ENCODE assay signal across 7 cellular contexts in genomic region chr19:21141006-21141405, GRCh38. TPM values are rescaled to one million over a fixed set of nuclear protein-coding genes. Genes with fewer than 3 reads are reported as not detected.
A peak's percentile ranks its signal among the peaks of the same experiment; 100 is the strongest.
DNase-seq lines count a peak whose midpoint lies in the region; ATAC-seq, FAIRE-seq and TF ChIP-seq lines count a peak whose summit lies in the region.
"Not testable (repeated sequence)": the region's sequence is repeated elsewhere in the genome, so short reads cannot be mapped to it uniquely, and the experiment has no call there.

No MANE protein-coding gene starts in this region.

- H3K9me1 ChIP-seq in K562 (ENCODE audit: control insufficient read depth, insufficient read depth, low read length), result not testable (repeated sequence)

- not testable (repeated sequence) for H3K27me3 ChIP-seq in CD4-positive, alpha-beta T cell (ENCODE audit: control insufficient read depth, insufficient read depth, low read length); Panc1 (ENCODE audit: control insufficient read depth, insufficient read depth, low read length); K562 (ENCODE audit: control insufficient read depth in 2 of 2, insufficient read depth in 2 of 2, low read length in 2 of 2); neural progenitor cell

- BruUV-seq in Panc1 (replicated peaks; lab: Mats Ljungman, UMichigan); K562 (replicated peaks; lab: Mats Ljungman, UMichigan): not testable (repeated sequence)

- intact Hi-C loops in CD4-positive, alpha-beta T cell (cut with DNase I, micrococcal nuclease), result loop anchor here (2.0 to 10.0 kb wide), 8 partner anchors 58 to 714 kb away; partner anchors contain the start of genes ZNF430 (in 2 of the 2), ZNF493 (in 1 of the 2), ZNF66 (in 1 of the 2) and ZNF714 (in 1 of the 2)
- intact Hi-C loops in Panc1 (cut with micrococcal nuclease; ENCODE audit: unreplicated experiment), result not testable (repeated sequence)
- intact Hi-C loops in activated B cell treated with CpG ODN at 0.5 μM for 24 hours (cut with micrococcal nuclease) (loop anchor here (1.0 to 10.0 kb wide), 12 partner anchors 58 to 716 kb away; partner anchors contain the start of genes ZNF100, ZNF43, ZNF430 and ZNF493), K562 (cut with micrococcal nuclease) (loop anchor here (5.0 kb wide), 2 partner anchors 59 to 119 kb away; partner anchors contain the start of genes ZNF430 and ZNF714)

- not testable (repeated sequence) for DNase-seq in CD4-positive, alpha-beta T cell; Panc1 (ENCODE audit: low read depth, low spot score); activated B cell treated with CpG ODN at 0.5 μM for 24 hours; neural progenitor cell (ENCODE audit: low spot score)
- DNase-seq in K562 (ENCODE audit: extremely low read depth in 1 of 4, low spot score in 3 of 4) (peak; percentile 29 to 67 (median 36)), inferior parietal cortex (ENCODE audit: extremely low spot score) (peak; percentile 6)

- 10% methylated on average over 1 of the region's 1 CpG for WGBS in K562 (ENCODE audit: insufficient coverage, low coverage, missing lambda C conversion rate)

- in situ Hi-C loops in Panc1 (cut with HindIII; ENCODE audit: low pct_unique_long_range_greater_than_20kb, low sequenced_read_pairs); K562 (cut with MboI): not testable (repeated sequence)

- peak overlapping the region; percentile 29; the same call in 1 of the 2 replicates for H3K4me2 ChIP-seq in K562 (ENCODE audit: insufficient read depth, low read length)
- H3K4me2 ChIP-seq in neural progenitor cell, result not testable (repeated sequence)

- H3K36me3 Mint-ChIP-seq in CD4-positive, alpha-beta T cell (ENCODE audit: low read depth), result peaks cover 41% of the 10 kb centered on the region
- H3K36me3 Mint-ChIP-seq in IgD-negative memory B cell, result not testable (repeated sequence)
- H3K36me3 Mint-ChIP-seq in activated B cell treated with CpG ODN at 0.5 μM for 24 hours (ENCODE audit: low read depth), result peaks cover 34% of the 10 kb centered on the region
- H3K36me3 Mint-ChIP-seq in neural progenitor cell, result peaks cover 36% of the 10 kb centered on the region

- peak overlapping the region; percentile 30 for H3K4me3 Mint-ChIP-seq in CD4-positive, alpha-beta T cell
- H3K4me3 Mint-ChIP-seq in IgD-negative memory B cell (peak overlapping the region in 3 of 4 donors; percentile 5 to 44 (median 12)), activated B cell treated with CpG ODN at 0.5 μM for 24 hours (peak overlapping the region; percentile 38), neural progenitor cell (peak overlapping the region; percentile 52)

- H3K9ac ChIP-seq in K562 (ENCODE audit: insufficient read depth in 1 of 2, low read depth in 2 of 2, low read length in 2 of 2), result peak overlapping the region in 1 of 2 experiments; percentile 88; a peak in 2 of 4 replicates
- H3K9ac ChIP-seq in neural progenitor cell, result not testable (repeated sequence)

- not testable (repeated sequence) for H3K36me3 ChIP-seq in Panc1 (ENCODE audit: control insufficient read depth, insufficient read depth, low read length)
- peaks cover 28% of the 10 kb centered on the region; the same call in 2 of the 3 replicates for H3K36me3 ChIP-seq in K562 (ENCODE audit: control insufficient read depth, insufficient read depth, low read length)
- H3K36me3 ChIP-seq in neural progenitor cell, result peaks cover 28% of the 10 kb centered on the region

- not testable (repeated sequence) for H3K4me3 ChIP-seq in Panc1 (ENCODE audit: low read depth in 2 of 2, low read length in 2 of 2); K562; neural progenitor cell

- not testable (repeated sequence) for H3K27ac ChIP-seq in CD4-positive, alpha-beta T cell (ENCODE audit: low read depth, low read length); neural progenitor cell
- H3K27ac ChIP-seq in Panc1 (ENCODE audit: low read length) (0 out of 2 replicates have a peak overlapping the region, but pooled peaks have one; percentile 12), K562 (ENCODE audit: extremely low read depth, low read depth, low read length) (peak overlapping the region; percentile 88; the same call in 2 of the 3 replicates)

- peaks cover 39% of the 10 kb centered on the region for H3K4me1 Mint-ChIP-seq in CD4-positive, alpha-beta T cell (ENCODE audit: low read depth)
- H3K4me1 Mint-ChIP-seq in IgD-negative memory B cell (peaks cover 16 to 26% (median 22%) of the 10 kb centered on the region in 3 donors), activated B cell treated with CpG ODN at 0.5 μM for 24 hours (peaks cover 29% of the 10 kb centered on the region)
- H3K4me1 Mint-ChIP-seq in neural progenitor cell, result not testable (repeated sequence)

- POLR2A ChIA-PET in CD4-positive, alpha-beta T cell (lab: Charles Lee), result interaction anchor here (1.1 to 2.2 kb wide), 12 partner anchors 114 to 974 kb away, joined by 3 to 23 read pairs (median 10); partner anchors contain the start of genes ZNF429, ZNF43, ZNF430 and ZNF486
- POLR2A ChIA-PET in Panc1 (lab: Charles Lee), result not testable (repeated sequence)
- POLR2A ChIA-PET in activated B cell treated with CpG ODN at 0.5 μM for 24 hours (lab: Charles Lee), result interaction anchor here (1.0 to 2.4 kb wide), 11 partner anchors 59 to 1102 kb away, joined by 3 to 15 read pairs (median 11); partner anchors contain the start of genes ZNF429, ZNF430, ZNF66 and ZNF682
- POLR2A ChIA-PET in K562 (lab: Yijun Ruan, JAX), result interaction anchor here (0.6 to 2.6 kb wide), 9 partner anchors 8 to 655 kb away, joined by 3 to 15 read pairs (median 3); partner anchors contain the start of gene ZNF100

- H3K9me3 Mint-ChIP-seq in CD4-positive, alpha-beta T cell; IgD-negative memory B cell; activated B cell treated with CpG ODN at 0.5 μM for 24 hours: not testable (repeated sequence)
- H3K9me3 Mint-ChIP-seq in neural progenitor cell, result peaks cover 32% of the 10 kb centered on the region

- not testable (repeated sequence) for TF ChIP-seq CTCF in CD4-positive, alpha-beta T cell (IDR thresholded peaks at IDR 0.05); Panc1 (IDR thresholded peaks at IDR 0.05); activated B cell treated with CpG ODN at 0.5 μM for 24 hours (IDR thresholded peaks at IDR 0.05); K562 (IDR thresholded peaks at IDR 0.05 in 2 of 3, conservative IDR thresholded peaks at IDR 0.05 in 1 of 3; ENCODE audit: insufficient read depth in 2 of 3, low read depth in 1 of 3, low read length in 3 of 3); neural progenitor cell (IDR thresholded peaks at IDR 0.05)

- peak; percentile 22; the same call in 1 of the 2 replicates for TF ChIP-seq EP300 in K562 (IDR thresholded peaks at IDR 0.05; ENCODE audit: low read length)

- H3K79me2 ChIP-seq in K562 (ENCODE audit: control insufficient read depth, insufficient read depth, low read length), result peaks cover 35% of the 10 kb centered on the region
- H3K79me2 ChIP-seq in neural progenitor cell (ENCODE audit: low read depth), result peaks cover 40% of the 10 kb centered on the region

- CTCF ChIA-PET in CD4-positive, alpha-beta T cell (lab: Charles Lee); Panc1 (lab: Charles Lee); activated B cell treated with CpG ODN at 0.5 μM for 24 hours (lab: Charles Lee); K562 (lab: Yijun Ruan, JAX; ENCODE audit: low intra/inter-chr PET ratio): not testable (repeated sequence)

- TF ChIP-seq POLR2A in K562 (conservative IDR thresholded peaks at IDR 0.05), result not testable (repeated sequence)

- not testable (repeated sequence) for H3K27me3 Mint-ChIP-seq in CD4-positive, alpha-beta T cell; IgD-negative memory B cell; activated B cell treated with CpG ODN at 0.5 μM for 24 hours; neural progenitor cell (ENCODE audit: insufficient read depth, low read depth)

- not testable (repeated sequence) for H3K9me3 ChIP-seq in CD4-positive, alpha-beta T cell (ENCODE audit: control insufficient read depth, low read length); Panc1 (ENCODE audit: control insufficient read depth, insufficient read depth, low read depth, low read length); K562 (replicated peaks; ENCODE audit: control insufficient read depth, insufficient read depth, low read depth, low read length); neural progenitor cell (ENCODE audit: low read depth)

- peak; percentile 78 for FAIRE-seq in K562 (lab: Jason Lieb, UNC)

- not testable (repeated sequence) for H3F3A ChIP-seq in neural progenitor cell (ENCODE audit: low read depth)

- H3K27ac Mint-ChIP-seq in CD4-positive, alpha-beta T cell, result peak overlapping the region; percentile 2
- not testable (repeated sequence) for H3K27ac Mint-ChIP-seq in IgD-negative memory B cell, neural progenitor cell
- H3K27ac Mint-ChIP-seq in activated B cell treated with CpG ODN at 0.5 μM for 24 hours, result peak overlapping the region; percentile 30

- TF ChIP-seq RAD21 in K562 (CRISPR knock-in tag; conservative IDR thresholded peaks at IDR 0.05 in 1 of 2, IDR thresholded peaks at IDR 0.05 in 1 of 2), result not testable (repeated sequence)

- not testable (repeated sequence) for ATAC-seq in CD4-positive, alpha-beta T cell (ENCODE audit: poor library complexity); Panc1; activated B cell treated with CpG ODN at 0.5 μM for 24 hours (ENCODE audit: low read depth)
- peak; percentile 31 for ATAC-seq in K562

- H2AFZ ChIP-seq in K562 (ENCODE audit: low read depth, low read length), result peak overlapping the region; percentile 73
- not testable (repeated sequence) for H2AFZ ChIP-seq in neural progenitor cell (replicated peaks)

- not testable (repeated sequence) for H3K4me1 ChIP-seq in Panc1 (ENCODE audit: control insufficient read depth, insufficient read depth, low read length)
- H3K4me1 ChIP-seq in K562 (replicated peaks in 1 of 2; ENCODE audit: control insufficient read depth in 2 of 2, insufficient read depth in 2 of 2, low read length in 2 of 2) (peaks cover 0 to 16% of the 10 kb centered on the region in 2 experiments; a peak in 3 of 5 replicates), neural progenitor cell (peaks cover 12% of the 10 kb centered on the region)

- not testable (repeated sequence) for H4K20me1 ChIP-seq in K562 (replicated peaks; ENCODE audit: control insufficient read depth, insufficient read depth, low read length); neural progenitor cell (ENCODE audit: low read depth)

RNA-seq across cellular contexts. Expression of gene ZNF431, which starts 0.8 kb away (rescaled TPM):
- total RNA-seq in CD4-positive, alpha-beta T cell, result 10 to 100 TPM; 24.6 to 25.9 TPM
- polyA plus RNA-seq in IgD-negative memory B cell, result 19.8 TPM
- 10.8 TPM for total RNA-seq in Panc1 (2021; ENCODE audit: unreplicated experiment)
- 4.1 TPM for polyA plus RNA-seq in Panc1 (2012; ENCODE audit: insufficient read length)
- total RNA-seq in activated B cell treated with CpG ODN at 0.5 μM for 24 hours, result 33.2 and 34.9 TPM in 2 replicates
- 60.9 and 66.3 TPM in 2 replicates for total RNA-seq in K562 (2011; cell fraction: chromatin; rRNA removed; ENCODE audit: low replicate concordance)
- 75.5 and 107 TPM in 2 replicates for total RNA-seq in K562 (2011; cell fraction: nucleolus; rRNA removed)
- total RNA-seq in K562 (2011; cell fraction: nucleoplasm; rRNA removed), result 67.8 and 79.6 TPM in 2 replicates
- total RNA-seq in K562 (2014; rRNA removed), result 7.6 and 12.0 TPM in 2 replicates
- total RNA-seq in K562 (2014; rRNA removed; fragmentation: Illumina TruSeq; extraction: Trizol), result 22.0 and 22.8 TPM in 2 replicates
- 17.6 and 19.2 TPM in 2 replicates for total RNA-seq in K562 (2015; rRNA removed; fragmentation: Illumina TruSeq; extraction: Trizol)
- 13.5 and 16.2 TPM in 2 replicates for total RNA-seq in K562 (2021)
- polyA plus RNA-seq in K562 (2011; rRNA removed), result 24.8 and 33.4 TPM in 2 replicates
- polyA plus RNA-seq in K562 (2011; cell fraction: cytosol; rRNA removed), result 4.2 and 9.4 TPM in 2 replicates
- polyA plus RNA-seq in K562 (2011; cell fraction: nucleus; rRNA removed), result 27.2 and 28.4 TPM in 2 replicates
- 8.6 and 18.4 TPM in 2 replicates for polyA plus RNA-seq in K562 (2012)
- polyA plus RNA-seq in K562 (2014; fragmentation: Illumina TruSeq; extraction: Trizol), result 16.5 and 20.4 TPM in 2 replicates
- 1 to 10 TPM; 3.3 to 5.0 TPM for polyA plus RNA-seq in K562 (2014; fragmentation: Nextera tagmentation; extraction: Ambion mirVana)
- polyA plus RNA-seq in K562 (2014; rRNA removed), result 11.9 and 12.9 TPM in 2 replicates
- 31.1 and 48.6 TPM in 2 replicates for polyA minus RNA-seq in K562 (2011; rRNA and poly(A)+ RNA removed)
- polyA minus RNA-seq in K562 (2011; cell fraction: cytosol; rRNA and poly(A)+ RNA removed), result 25.1 and 38.4 TPM in 2 replicates
- polyA minus RNA-seq in K562 (2011; cell fraction: nucleus; rRNA and poly(A)+ RNA removed), result 83.9 and 215 TPM in 2 replicates
- total RNA-seq in neural progenitor cell (ENCODE audit: low replicate concordance), result 24.7 and 35.4 TPM in 2 replicates

RNA-seq across cellular contexts. Expression of gene ZNF714, which starts 59.0 kb away (rescaled TPM):
- 10 to 100 TPM in 1 of 2 experiments, 1 to 10 TPM in 1; 8.0 to 10.0 TPM for total RNA-seq in CD4-positive, alpha-beta T cell
- 10.2 TPM for polyA plus RNA-seq in IgD-negative memory B cell
- total RNA-seq in Panc1 (2021; ENCODE audit: unreplicated experiment), result 0.67 TPM
- 0.28 TPM for polyA plus RNA-seq in Panc1 (2012; ENCODE audit: insufficient read length)
- 11.1 and 12.5 TPM in 2 replicates for total RNA-seq in activated B cell treated with CpG ODN at 0.5 μM for 24 hours
- 26.6 and 60.5 TPM in 2 replicates for total RNA-seq in K562 (2011; cell fraction: chromatin; rRNA removed; ENCODE audit: low replicate concordance)
- total RNA-seq in K562 (2011; cell fraction: nucleolus; rRNA removed), result 19.8 and 24.5 TPM in 2 replicates
- 44.8 and 76.0 TPM in 2 replicates for total RNA-seq in K562 (2011; cell fraction: nucleoplasm; rRNA removed)
- 16.2 and 21.4 TPM in 2 replicates for total RNA-seq in K562 (2014; rRNA removed)
- total RNA-seq in K562 (2014; rRNA removed; fragmentation: Illumina TruSeq; extraction: Trizol), result 32.5 and 37.2 TPM in 2 replicates
- total RNA-seq in K562 (2015; rRNA removed; fragmentation: Illumina TruSeq; extraction: Trizol), result 31.6 and 33.8 TPM in 2 replicates
- total RNA-seq in K562 (2021), result 22.1 and 23.5 TPM in 2 replicates
- polyA plus RNA-seq in K562 (2011; rRNA removed), result 40.8 and 49.4 TPM in 2 replicates
- polyA plus RNA-seq in K562 (2011; cell fraction: cytosol; rRNA removed), result 19.0 and 33.4 TPM in 2 replicates
- polyA plus RNA-seq in K562 (2011; cell fraction: nucleus; rRNA removed), result 16.6 and 23.3 TPM in 2 replicates
- polyA plus RNA-seq in K562 (2012), result 15.6 and 22.4 TPM in 2 replicates
- polyA plus RNA-seq in K562 (2014; fragmentation: Illumina TruSeq; extraction: Trizol), result 25.9 and 28.9 TPM in 2 replicates
- polyA plus RNA-seq in K562 (2014; fragmentation: Nextera tagmentation; extraction: Ambion mirVana), result 10 to 100 TPM; 25.2 to 29.1 TPM
- polyA plus RNA-seq in K562 (2014; rRNA removed), result 22.6 and 24.8 TPM in 2 replicates
- 39.0 and 53.1 TPM in 2 replicates for polyA minus RNA-seq in K562 (2011; rRNA and poly(A)+ RNA removed)
- 14.0 and 22.3 TPM in 2 replicates for polyA minus RNA-seq in K562 (2011; cell fraction: cytosol; rRNA and poly(A)+ RNA removed)
- polyA minus RNA-seq in K562 (2011; cell fraction: nucleus; rRNA and poly(A)+ RNA removed), result 17.0 and 31.5 TPM in 2 replicates
- 61.3 and 102 TPM in 2 replicates for total RNA-seq in neural progenitor cell (ENCODE audit: low replicate concordance)
